Comparison of ENCODE assay signal across 17 cellular contexts in the genomic region with DNA sequence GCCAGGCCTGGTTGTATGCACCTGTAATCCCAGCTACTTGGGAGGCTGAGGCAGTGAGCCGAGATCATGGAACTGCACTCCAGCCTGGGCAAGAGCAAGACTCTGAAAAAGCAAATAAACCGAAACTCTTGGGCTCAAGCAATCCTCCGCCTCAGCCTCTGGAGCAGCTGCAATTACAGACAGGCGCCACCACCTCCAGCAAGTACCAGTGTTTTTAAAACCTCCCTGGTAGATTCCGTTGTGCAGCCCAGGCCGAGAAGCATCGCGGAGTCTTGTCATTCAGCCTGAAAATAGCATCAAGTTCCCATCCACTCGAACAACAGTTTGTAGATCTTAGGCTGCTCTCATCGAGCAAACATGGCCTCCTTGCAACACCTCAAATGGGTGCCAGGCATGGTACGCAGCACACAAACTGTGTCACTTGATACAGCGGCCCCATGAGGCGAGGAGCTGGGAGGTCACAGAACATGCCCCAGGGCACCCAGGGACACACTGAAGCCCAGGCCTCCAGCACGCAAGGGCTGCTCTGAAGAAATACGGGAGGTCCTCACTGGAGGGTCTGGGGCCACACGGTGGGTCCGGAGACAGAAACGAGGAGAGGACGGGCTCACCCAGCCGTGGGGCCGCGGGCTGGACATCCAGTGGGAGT. TPM values are rescaled to one million over a fixed set of nuclear protein-coding genes. Genes with fewer than 3 reads are reported as not detected.
A peak's percentile ranks its signal among the peaks of the same experiment; 100 is the strongest.
DNase-seq lines count a peak whose midpoint lies in the region; ATAC-seq and TF ChIP-seq lines count a peak whose summit lies in the region.
"Had no signal": no experiment of that assay in that cellular context is flagged by ENCODE, and none has a peak within 500 bp of the region (broad histone marks: within the 10 kb centered on the region; RNA-seq: fewer than 3 reads in every experiment).

No MANE protein-coding gene starts in this region.

- H3K9me3 ChIP-seq in CD8-positive, alpha-beta T cell (ENCODE audit: low read length), result no peaks in the 10 kb centered on the region
- H3K9me3 ChIP-seq: ascending aorta, sigmoid colon had no signal

- no peaks in the 10 kb centered on the region for H3K27me3 ChIP-seq in CD8-positive, alpha-beta T cell (ENCODE audit: insufficient read depth, low read length)
- H3K27me3 ChIP-seq in H7 (ENCODE audit: control insufficient read depth, insufficient read depth, low read length), result no peaks in the 10 kb centered on the region
- H3K27me3 ChIP-seq: ascending aorta had no signal

- H3K36me3 Mint-ChIP-seq in CD8-positive, alpha-beta T cell, result peaks cover 79% of the 10 kb centered on the region
- peaks cover 0 to 85% (median 20%) of the 10 kb centered on the region in 3 donors for H3K36me3 Mint-ChIP-seq in naive thymus-derived CD8-positive, alpha-beta T cell

- no peak overlapping the region for H3K27ac ChIP-seq in CD8-positive, alpha-beta T cell (ENCODE audit: low read depth, low read length)
- H3K27ac ChIP-seq in cingulate gyrus (ENCODE audit: low read depth, low read length), result peak overlapping the region; percentile 100
- H3K27ac ChIP-seq: ascending aorta, foreskin keratinocyte, sigmoid colon had no signal

- no peak for TF ChIP-seq CTCF in CD8-positive, alpha-beta T cell (IDR thresholded peaks at IDR 0.05)
- TF ChIP-seq CTCF in GM10266 (IDR thresholded peaks at IDR 0.05; ENCODE audit: control insufficient read depth, insufficient read depth, low read depth, missing control alignments), result no peak

- intact Hi-C loops in CD8-positive, alpha-beta T cell (cut with DNase I, micrococcal nuclease), result no loop called here

- peaks cover 34% of the 10 kb centered on the region for H3K4me1 ChIP-seq in CD8-positive, alpha-beta T cell (ENCODE audit: insufficient read depth, low read length)
- H3K4me1 ChIP-seq: foreskin keratinocyte had no signal

- peak overlapping the region; percentile 52 for H3K27ac Mint-ChIP-seq in CD8-positive, alpha-beta T cell
- H3K27ac Mint-ChIP-seq in naive thymus-derived CD8-positive, alpha-beta T cell, result peak overlapping the region in 9 of 10 donors; percentile 49 to 90 (median 66)
- H3K27ac Mint-ChIP-seq: activated B cell treated with CpG ODN at 0.5 μM for 24 hours had no signal

- H3K4me1 Mint-ChIP-seq in CD8-positive, alpha-beta T cell (ENCODE audit: low read depth), result peaks cover 43% of the 10 kb centered on the region
- peaks cover 29 to 57% (median 46%) of the 10 kb centered on the region in 4 donors for H3K4me1 Mint-ChIP-seq in naive thymus-derived CD8-positive, alpha-beta T cell

- H3K4me3 Mint-ChIP-seq in CD8-positive, alpha-beta T cell, result no peak overlapping the region
- H3K4me3 Mint-ChIP-seq in naive thymus-derived CD8-positive, alpha-beta T cell, result peak overlapping the region in 4 of 10 donors; percentile 30 to 65 (median 40)
- H3K4me3 Mint-ChIP-seq: activated B cell treated with CpG ODN at 0.5 μM for 24 hours had no signal

- no peak for DNase-seq in CD8-positive, alpha-beta T cell
- DNase-seq in H7 (peak; percentile 42), activated gamma-delta T cell (lab: John Stamatoyannopoulos, UW) (no peak), GM10266 (ENCODE audit: extremely low spot score) (no peak)
- DNase-seq in naive thymus-derived CD8-positive, alpha-beta T cell, result peak in 1 of 10 donors; percentile 50
- no peak for DNase-seq in stimulated activated CD4-positive, alpha-beta T cell treated with anti-CD3 and anti-CD28 coated beads, Interleukin-4, amount 100 ng/mL, for 24 hours
- DNase-seq: activated B cell treated with CpG ODN at 0.5 μM for 24 hours; C1 segment of cervical spinal cord; effector memory CD4-positive, alpha-beta T cell; foreskin keratinocyte; NCI-H187 had no signal

- CTCF ChIA-PET in CD8-positive, alpha-beta T cell (lab: Charles Lee), result interaction anchor here (1.0 to 8.8 kb wide), 5 partner anchors 17 to 140 kb away, joined by 3 to 181 read pairs (median 6); no protein-coding TSS in a partner anchor

- no peaks in the 10 kb centered on the region for H3K9me3 Mint-ChIP-seq in CD8-positive, alpha-beta T cell
- no peaks in the 10 kb centered on the region for H3K9me3 Mint-ChIP-seq in naive thymus-derived CD8-positive, alpha-beta T cell
- H3K9me3 Mint-ChIP-seq: activated B cell treated with CpG ODN at 0.5 μM for 24 hours had no signal

- no peak overlapping the region for H3K4me3 ChIP-seq in CD8-positive, alpha-beta T cell (ENCODE audit: low read depth, low read length)
- H3K4me3 ChIP-seq in H7 (ENCODE audit: insufficient read depth, low read depth, low read length), result no peak overlapping the region
- H3K4me3 ChIP-seq: ascending aorta, sigmoid colon had no signal

- H3K36me3 ChIP-seq in CD8-positive, alpha-beta T cell (ENCODE audit: insufficient read depth, low read length), result peaks cover 70% of the 10 kb centered on the region
- no peaks in the 10 kb centered on the region; the same call in 1 of the 2 replicates for H3K36me3 ChIP-seq in H7 (replicated peaks; ENCODE audit: control insufficient read depth, insufficient read depth, low read length)

- POLR2A ChIA-PET in CD8-positive, alpha-beta T cell (lab: Charles Lee), result interaction anchor here (1.2 to 13.2 kb wide), 5 partner anchors 10 to 66 kb away, joined by 3 to 201 read pairs (median 27); a partner anchor contains a TSS
- POLR2A ChIA-PET in naive thymus-derived CD8-positive, alpha-beta T cell (lab: Charles Lee), result interaction anchor here (1.1 to 15.9 kb wide), 5 partner anchors 14 to 68 kb away, joined by 3 to 615 read pairs (median 3); a partner anchor contains a TSS

- no peak for ATAC-seq in CD8-positive, alpha-beta T cell
- no peak for ATAC-seq in naive thymus-derived CD8-positive, alpha-beta T cell
- no peak for ATAC-seq in HG03095 (IDR thresholded peaks at IDR 0.05; ENCODE audit: unreplicated experiment)
- ATAC-seq: foreskin keratinocyte had no signal

- no peaks in the 10 kb centered on the region for H3K27me3 Mint-ChIP-seq in CD8-positive, alpha-beta T cell (ENCODE audit: low read depth)
- no peaks in the 10 kb centered on the region for H3K27me3 Mint-ChIP-seq in naive thymus-derived CD8-positive, alpha-beta T cell
- H3K27me3 Mint-ChIP-seq: activated B cell treated with CpG ODN at 0.5 μM for 24 hours had no signal

RNA-seq across cellular contexts. Expression of a gene that starts 18.1 kb away (rescaled TPM):
- 100 to 1,000 TPM; 518 to 535 TPM for total RNA-seq in CD8-positive, alpha-beta T cell
- 77.1 and 82.2 TPM in 2 replicates for total RNA-seq in H7 (2014; rRNA removed; shearing (Covaris generic))
- 100 to 1,000 TPM; 809 to 819 TPM for total RNA-seq in naive thymus-derived CD8-positive, alpha-beta T cell
- polyA plus RNA-seq in naive thymus-derived CD8-positive, alpha-beta T cell, result 100 to 1,000 TPM; 186 to 253 (median 209) TPM

RNA-seq across cellular contexts. Expression of a gene that starts 20.1 kb away (rescaled TPM):
- 100 to 1,000 TPM; 312 to 315 TPM for total RNA-seq in CD8-positive, alpha-beta T cell
- total RNA-seq in H7 (2014; rRNA removed; shearing (Covaris generic)), result 0.67 and 3.3 TPM in 2 replicates
- 100 to 1,000 TPM; 367 to 370 TPM for total RNA-seq in naive thymus-derived CD8-positive, alpha-beta T cell
- polyA plus RNA-seq in naive thymus-derived CD8-positive, alpha-beta T cell, result 100 to 1,000 TPM in 1 of 3 donors, 10 to 100 TPM in 2; 62.5 to 141 (median 72.9) TPM

RNA-seq across cellular contexts. Expression of a gene that starts 35.7 kb away (rescaled TPM):
- total RNA-seq in CD8-positive, alpha-beta T cell, result not detected
- total RNA-seq in H7 (2014; rRNA removed; shearing (Covaris generic)), result not detected in 2 replicates
- under 1 TPM in 1 of 2 experiments, not detected in 1; 0.60 TPM for total RNA-seq in naive thymus-derived CD8-positive, alpha-beta T cell
- polyA plus RNA-seq in naive thymus-derived CD8-positive, alpha-beta T cell, result not detected
- total RNA-seq: ascending aorta, G401, sigmoid colon, SK-MEL-5 had no signal

RNA-seq across cellular contexts. Expression of a gene that starts 57.9 kb away (rescaled TPM):
- 10 to 100 TPM; 36.4 to 36.7 TPM for total RNA-seq in CD8-positive, alpha-beta T cell
- total RNA-seq in H7 (2014; rRNA removed; shearing (Covaris generic)), result 24.4 and 24.5 TPM in 2 replicates
- 10 to 100 TPM; 58.1 to 66.6 TPM for total RNA-seq in naive thymus-derived CD8-positive, alpha-beta T cell
- 100 to 1,000 TPM in 1 of 3 donors, 10 to 100 TPM in 2; 88.4 to 108 (median 92.1) TPM for polyA plus RNA-seq in naive thymus-derived CD8-positive, alpha-beta T cell

Comparison
In these comparisons a context has a peak if more than half of its experiments do, and no peak if none do; other contexts are left out.
1. RNA of a gene that starts 20.1 kb away (total RNA-seq): 367 to 370 TPM in naive thymus-derived CD8-positive, alpha-beta T cell and 312 to 315 TPM in CD8-positive, alpha-beta T cell; 0.67 to 3.3 TPM in H7; every median in the first group is over 10 times any median in the second.